In the genomic region with DNA sequence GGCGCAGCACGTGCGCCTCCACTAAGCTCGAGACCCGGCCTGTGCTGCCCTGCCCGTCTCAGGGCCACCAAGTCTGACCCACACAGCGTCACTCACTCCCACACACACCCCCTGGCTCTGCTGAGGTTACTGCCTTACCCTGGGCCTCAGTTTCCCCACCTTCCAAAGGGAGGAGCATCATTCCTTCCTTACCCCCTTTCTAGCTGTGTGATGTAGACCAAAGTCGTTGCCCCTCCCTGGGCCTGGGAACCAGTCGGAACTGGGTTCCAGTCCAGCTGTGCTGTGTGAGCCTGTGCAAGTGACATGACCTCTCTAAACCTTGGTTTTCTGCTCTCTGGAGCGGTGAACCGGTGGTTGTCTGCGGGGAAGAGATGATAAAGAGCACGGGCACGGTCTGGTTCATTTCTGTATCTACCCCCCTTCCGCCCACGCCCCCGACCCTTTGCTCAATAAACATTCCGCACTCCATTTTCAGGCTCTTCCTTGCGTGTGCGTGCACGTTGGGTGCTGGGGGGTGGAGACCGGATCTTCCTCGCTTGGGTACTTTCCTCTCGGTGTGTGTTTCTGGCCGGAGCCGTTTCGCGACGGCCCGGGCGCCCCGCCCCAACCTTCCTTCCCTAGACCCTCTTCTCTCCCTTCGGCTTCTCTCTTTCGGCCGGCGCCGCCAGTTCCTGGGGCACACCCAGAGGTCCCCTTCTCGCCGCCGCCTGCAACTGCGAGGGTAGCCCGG, we compare ENCODE assay signal across 1 cellular context.
TF ChIP-seq lines count a peak whose summit lies in the region.

A gene with protein sequence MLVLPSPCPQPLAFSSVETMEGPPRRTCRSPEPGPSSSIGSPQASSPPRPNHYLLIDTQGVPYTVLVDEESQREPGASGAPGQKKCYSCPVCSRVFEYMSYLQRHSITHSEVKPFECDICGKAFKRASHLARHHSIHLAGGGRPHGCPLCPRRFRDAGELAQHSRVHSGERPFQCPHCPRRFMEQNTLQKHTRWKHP (plus strand): TSS at position 647 of the 730 bp plus-strand sequence. CDS start 923 bp downstream, outside the sequence.

TF ChIP-seq in K562, 482 proteins besides CTCF, POLR2A, EP300 and RAD21 (continued from another document and continues in another):
- TF ChIP-seq, protein P1, sequence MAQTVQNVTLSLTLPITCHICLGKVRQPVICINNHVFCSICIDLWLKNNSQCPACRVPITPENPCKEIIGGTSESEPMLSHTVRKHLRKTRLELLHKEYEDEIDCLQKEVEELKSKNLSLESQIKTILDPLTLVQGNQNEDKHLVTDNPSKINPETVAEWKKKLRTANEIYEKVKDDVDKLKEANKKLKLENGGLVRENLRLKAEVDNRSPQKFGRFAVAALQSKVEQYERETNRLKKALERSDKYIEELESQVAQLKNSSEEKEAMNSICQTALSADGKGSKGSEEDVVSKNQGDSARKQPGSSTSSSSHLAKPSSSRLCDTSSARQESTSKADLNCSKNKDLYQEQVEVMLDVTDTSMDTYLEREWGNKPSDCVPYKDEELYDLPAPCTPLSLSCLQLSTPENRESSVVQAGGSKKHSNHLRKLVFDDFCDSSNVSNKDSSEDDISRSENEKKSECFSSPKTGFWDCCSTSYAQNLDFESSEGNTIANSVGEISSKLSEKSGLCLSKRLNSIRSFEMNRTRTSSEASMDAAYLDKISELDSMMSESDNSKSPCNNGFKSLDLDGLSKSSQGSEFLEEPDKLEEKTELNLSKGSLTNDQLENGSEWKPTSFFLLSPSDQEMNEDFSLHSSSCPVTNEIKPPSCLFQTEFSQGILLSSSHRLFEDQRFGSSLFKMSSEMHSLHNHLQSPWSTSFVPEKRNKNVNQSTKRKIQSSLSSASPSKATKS (CRISPR knock-in tag; IDR thresholded peaks at IDR 0.05): no peak
- TF ChIP-seq, protein P2, sequence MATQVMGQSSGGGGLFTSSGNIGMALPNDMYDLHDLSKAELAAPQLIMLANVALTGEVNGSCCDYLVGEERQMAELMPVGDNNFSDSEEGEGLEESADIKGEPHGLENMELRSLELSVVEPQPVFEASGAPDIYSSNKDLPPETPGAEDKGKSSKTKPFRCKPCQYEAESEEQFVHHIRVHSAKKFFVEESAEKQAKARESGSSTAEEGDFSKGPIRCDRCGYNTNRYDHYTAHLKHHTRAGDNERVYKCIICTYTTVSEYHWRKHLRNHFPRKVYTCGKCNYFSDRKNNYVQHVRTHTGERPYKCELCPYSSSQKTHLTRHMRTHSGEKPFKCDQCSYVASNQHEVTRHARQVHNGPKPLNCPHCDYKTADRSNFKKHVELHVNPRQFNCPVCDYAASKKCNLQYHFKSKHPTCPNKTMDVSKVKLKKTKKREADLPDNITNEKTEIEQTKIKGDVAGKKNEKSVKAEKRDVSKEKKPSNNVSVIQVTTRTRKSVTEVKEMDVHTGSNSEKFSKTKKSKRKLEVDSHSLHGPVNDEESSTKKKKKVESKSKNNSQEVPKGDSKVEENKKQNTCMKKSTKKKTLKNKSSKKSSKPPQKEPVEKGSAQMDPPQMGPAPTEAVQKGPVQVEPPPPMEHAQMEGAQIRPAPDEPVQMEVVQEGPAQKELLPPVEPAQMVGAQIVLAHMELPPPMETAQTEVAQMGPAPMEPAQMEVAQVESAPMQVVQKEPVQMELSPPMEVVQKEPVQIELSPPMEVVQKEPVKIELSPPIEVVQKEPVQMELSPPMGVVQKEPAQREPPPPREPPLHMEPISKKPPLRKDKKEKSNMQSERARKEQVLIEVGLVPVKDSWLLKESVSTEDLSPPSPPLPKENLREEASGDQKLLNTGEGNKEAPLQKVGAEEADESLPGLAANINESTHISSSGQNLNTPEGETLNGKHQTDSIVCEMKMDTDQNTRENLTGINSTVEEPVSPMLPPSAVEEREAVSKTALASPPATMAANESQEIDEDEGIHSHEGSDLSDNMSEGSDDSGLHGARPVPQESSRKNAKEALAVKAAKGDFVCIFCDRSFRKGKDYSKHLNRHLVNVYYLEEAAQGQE (CRISPR knock-in tag; IDR thresholded peaks at IDR 0.05; ENCODE audit: low read depth): no peak
- TF ChIP-seq ZNF561 (CRISPR knock-in tag; conservative IDR thresholded peaks at IDR 0.05) (no peak), OTX1 (CRISPR knock-in tag; IDR thresholded peaks at IDR 0.05) (no peak), MED1 (CRISPR knock-in tag; IDR thresholded peaks at IDR 0.05; ENCODE audit: borderline replicate concordance) (no peak), BHLHE40 (IDR thresholded peaks at IDR 0.05; ENCODE audit: low read length) (peak; percentile 39; the same call in 1 of the 2 replicates), SRF (CRISPR knock-in tag; IDR thresholded peaks at IDR 0.05) (0 out of 4 replicates have a peak, but pooled peaks of 1 of the 2 experiments have one; percentile 11), SMAD2 (IDR thresholded peaks at IDR 0.05; ENCODE audit: low read depth, low read length) (no peak), PTBP1 (IDR thresholded peaks at IDR 0.05; ENCODE audit: low read depth, low read length) (peak; percentile 63; the same call in 1 of the 2 replicates), SP1 (CRISPR knock-in tag; IDR thresholded peaks at IDR 0.05) (peak; percentile 84), KDM1A (IDR thresholded peaks at IDR 0.05) (no peak; a peak in 1 of 4 replicates), CHD4 (IDR thresholded peaks at IDR 0.05; ENCODE audit: insufficient read depth, insufficient replicate concordance, low read depth, low read length, poor library complexity, severe bottlenecking) (no peak)
- TF ChIP-seq, protein P3, sequence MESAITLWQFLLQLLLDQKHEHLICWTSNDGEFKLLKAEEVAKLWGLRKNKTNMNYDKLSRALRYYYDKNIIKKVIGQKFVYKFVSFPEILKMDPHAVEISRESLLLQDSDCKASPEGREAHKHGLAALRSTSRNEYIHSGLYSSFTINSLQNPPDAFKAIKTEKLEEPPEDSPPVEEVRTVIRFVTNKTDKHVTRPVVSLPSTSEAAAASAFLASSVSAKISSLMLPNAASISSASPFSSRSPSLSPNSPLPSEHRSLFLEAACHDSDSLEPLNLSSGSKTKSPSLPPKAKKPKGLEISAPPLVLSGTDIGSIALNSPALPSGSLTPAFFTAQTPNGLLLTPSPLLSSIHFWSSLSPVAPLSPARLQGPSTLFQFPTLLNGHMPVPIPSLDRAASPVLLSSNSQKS (CRISPR knock-in tag; IDR thresholded peaks at IDR 0.05): no peak
- TF ChIP-seq, protein P4, sequence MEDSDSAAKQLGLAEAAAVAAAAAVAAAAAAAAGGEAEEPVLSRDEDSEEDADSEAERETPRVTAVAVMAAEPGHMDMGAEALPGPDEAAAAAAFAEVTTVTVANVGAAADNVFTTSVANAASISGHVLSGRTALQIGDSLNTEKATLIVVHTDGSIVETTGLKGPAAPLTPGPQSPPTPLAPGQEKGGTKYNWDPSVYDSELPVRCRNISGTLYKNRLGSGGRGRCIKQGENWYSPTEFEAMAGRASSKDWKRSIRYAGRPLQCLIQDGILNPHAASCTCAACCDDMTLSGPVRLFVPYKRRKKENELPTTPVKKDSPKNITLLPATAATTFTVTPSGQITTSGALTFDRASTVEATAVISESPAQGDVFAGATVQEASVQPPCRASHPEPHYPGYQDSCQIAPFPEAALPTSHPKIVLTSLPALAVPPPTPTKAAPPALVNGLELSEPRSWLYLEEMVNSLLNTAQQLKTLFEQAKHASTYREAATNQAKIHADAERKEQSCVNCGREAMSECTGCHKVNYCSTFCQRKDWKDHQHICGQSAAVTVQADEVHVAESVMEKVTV (CRISPR knock-in tag; IDR thresholded peaks at IDR 0.05): 0 out of 2 replicates have a peak, but pooled peaks have one; percentile 18
- TF ChIP-seq, protein P5, sequence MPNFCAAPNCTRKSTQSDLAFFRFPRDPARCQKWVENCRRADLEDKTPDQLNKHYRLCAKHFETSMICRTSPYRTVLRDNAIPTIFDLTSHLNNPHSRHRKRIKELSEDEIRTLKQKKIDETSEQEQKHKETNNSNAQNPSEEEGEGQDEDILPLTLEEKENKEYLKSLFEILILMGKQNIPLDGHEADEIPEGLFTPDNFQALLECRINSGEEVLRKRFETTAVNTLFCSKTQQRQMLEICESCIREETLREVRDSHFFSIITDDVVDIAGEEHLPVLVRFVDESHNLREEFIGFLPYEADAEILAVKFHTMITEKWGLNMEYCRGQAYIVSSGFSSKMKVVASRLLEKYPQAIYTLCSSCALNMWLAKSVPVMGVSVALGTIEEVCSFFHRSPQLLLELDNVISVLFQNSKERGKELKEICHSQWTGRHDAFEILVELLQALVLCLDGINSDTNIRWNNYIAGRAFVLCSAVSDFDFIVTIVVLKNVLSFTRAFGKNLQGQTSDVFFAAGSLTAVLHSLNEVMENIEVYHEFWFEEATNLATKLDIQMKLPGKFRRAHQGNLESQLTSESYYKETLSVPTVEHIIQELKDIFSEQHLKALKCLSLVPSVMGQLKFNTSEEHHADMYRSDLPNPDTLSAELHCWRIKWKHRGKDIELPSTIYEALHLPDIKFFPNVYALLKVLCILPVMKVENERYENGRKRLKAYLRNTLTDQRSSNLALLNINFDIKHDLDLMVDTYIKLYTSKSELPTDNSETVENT (CRISPR knock-in tag; IDR thresholded peaks at IDR 0.05): no peak
- TF ChIP-seq, protein P6, sequence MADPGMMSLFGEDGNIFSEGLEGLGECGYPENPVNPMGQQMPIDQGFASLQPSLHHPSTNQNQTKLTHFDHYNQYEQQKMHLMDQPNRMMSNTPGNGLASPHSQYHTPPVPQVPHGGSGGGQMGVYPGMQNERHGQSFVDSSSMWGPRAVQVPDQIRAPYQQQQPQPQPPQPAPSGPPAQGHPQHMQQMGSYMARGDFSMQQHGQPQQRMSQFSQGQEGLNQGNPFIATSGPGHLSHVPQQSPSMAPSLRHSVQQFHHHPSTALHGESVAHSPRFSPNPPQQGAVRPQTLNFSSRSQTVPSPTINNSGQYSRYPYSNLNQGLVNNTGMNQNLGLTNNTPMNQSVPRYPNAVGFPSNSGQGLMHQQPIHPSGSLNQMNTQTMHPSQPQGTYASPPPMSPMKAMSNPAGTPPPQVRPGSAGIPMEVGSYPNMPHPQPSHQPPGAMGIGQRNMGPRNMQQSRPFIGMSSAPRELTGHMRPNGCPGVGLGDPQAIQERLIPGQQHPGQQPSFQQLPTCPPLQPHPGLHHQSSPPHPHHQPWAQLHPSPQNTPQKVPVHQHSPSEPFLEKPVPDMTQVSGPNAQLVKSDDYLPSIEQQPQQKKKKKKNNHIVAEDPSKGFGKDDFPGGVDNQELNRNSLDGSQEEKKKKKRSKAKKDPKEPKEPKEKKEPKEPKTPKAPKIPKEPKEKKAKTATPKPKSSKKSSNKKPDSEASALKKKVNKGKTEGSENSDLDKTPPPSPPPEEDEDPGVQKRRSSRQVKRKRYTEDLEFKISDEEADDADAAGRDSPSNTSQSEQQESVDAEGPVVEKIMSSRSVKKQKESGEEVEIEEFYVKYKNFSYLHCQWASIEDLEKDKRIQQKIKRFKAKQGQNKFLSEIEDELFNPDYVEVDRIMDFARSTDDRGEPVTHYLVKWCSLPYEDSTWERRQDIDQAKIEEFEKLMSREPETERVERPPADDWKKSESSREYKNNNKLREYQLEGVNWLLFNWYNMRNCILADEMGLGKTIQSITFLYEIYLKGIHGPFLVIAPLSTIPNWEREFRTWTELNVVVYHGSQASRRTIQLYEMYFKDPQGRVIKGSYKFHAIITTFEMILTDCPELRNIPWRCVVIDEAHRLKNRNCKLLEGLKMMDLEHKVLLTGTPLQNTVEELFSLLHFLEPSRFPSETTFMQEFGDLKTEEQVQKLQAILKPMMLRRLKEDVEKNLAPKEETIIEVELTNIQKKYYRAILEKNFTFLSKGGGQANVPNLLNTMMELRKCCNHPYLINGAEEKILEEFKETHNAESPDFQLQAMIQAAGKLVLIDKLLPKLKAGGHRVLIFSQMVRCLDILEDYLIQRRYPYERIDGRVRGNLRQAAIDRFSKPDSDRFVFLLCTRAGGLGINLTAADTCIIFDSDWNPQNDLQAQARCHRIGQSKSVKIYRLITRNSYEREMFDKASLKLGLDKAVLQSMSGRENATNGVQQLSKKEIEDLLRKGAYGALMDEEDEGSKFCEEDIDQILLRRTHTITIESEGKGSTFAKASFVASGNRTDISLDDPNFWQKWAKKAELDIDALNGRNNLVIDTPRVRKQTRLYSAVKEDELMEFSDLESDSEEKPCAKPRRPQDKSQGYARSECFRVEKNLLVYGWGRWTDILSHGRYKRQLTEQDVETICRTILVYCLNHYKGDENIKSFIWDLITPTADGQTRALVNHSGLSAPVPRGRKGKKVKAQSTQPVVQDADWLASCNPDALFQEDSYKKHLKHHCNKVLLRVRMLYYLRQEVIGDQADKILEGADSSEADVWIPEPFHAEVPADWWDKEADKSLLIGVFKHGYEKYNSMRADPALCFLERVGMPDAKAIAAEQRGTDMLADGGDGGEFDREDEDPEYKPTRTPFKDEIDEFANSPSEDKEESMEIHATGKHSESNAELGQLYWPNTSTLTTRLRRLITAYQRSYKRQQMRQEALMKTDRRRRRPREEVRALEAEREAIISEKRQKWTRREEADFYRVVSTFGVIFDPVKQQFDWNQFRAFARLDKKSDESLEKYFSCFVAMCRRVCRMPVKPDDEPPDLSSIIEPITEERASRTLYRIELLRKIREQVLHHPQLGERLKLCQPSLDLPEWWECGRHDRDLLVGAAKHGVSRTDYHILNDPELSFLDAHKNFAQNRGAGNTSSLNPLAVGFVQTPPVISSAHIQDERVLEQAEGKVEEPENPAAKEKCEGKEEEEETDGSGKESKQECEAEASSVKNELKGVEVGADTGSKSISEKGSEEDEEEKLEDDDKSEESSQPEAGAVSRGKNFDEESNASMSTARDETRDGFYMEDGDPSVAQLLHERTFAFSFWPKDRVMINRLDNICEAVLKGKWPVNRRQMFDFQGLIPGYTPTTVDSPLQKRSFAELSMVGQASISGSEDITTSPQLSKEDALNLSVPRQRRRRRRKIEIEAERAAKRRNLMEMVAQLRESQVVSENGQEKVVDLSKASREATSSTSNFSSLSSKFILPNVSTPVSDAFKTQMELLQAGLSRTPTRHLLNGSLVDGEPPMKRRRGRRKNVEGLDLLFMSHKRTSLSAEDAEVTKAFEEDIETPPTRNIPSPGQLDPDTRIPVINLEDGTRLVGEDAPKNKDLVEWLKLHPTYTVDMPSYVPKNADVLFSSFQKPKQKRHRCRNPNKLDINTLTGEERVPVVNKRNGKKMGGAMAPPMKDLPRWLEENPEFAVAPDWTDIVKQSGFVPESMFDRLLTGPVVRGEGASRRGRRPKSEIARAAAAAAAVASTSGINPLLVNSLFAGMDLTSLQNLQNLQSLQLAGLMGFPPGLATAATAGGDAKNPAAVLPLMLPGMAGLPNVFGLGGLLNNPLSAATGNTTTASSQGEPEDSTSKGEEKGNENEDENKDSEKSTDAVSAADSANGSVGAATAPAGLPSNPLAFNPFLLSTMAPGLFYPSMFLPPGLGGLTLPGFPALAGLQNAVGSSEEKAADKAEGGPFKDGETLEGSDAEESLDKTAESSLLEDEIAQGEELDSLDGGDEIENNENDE (IDR thresholded peaks at IDR 0.05; ENCODE audit: low read depth, low read length): no peak
- TF ChIP-seq, protein P7, sequence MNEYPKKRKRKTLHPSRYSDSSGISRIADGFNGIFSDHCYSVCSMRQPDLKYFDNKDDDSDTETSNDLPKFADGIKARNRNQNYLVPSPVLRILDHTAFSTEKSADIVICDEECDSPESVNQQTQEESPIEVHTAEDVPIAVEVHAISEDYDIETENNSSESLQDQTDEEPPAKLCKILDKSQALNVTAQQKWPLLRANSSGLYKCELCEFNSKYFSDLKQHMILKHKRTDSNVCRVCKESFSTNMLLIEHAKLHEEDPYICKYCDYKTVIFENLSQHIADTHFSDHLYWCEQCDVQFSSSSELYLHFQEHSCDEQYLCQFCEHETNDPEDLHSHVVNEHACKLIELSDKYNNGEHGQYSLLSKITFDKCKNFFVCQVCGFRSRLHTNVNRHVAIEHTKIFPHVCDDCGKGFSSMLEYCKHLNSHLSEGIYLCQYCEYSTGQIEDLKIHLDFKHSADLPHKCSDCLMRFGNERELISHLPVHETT (CRISPR knock-in tag; conservative IDR thresholded peaks at IDR 0.05 in 1 of 2, IDR thresholded peaks at IDR 0.05 in 1 of 2): peak in 1 of 2 experiments; percentile 80; a peak in 2 of 4 replicates
